8 cellular contexts compared by ENCODE assay signal in the genomic region with DNA sequence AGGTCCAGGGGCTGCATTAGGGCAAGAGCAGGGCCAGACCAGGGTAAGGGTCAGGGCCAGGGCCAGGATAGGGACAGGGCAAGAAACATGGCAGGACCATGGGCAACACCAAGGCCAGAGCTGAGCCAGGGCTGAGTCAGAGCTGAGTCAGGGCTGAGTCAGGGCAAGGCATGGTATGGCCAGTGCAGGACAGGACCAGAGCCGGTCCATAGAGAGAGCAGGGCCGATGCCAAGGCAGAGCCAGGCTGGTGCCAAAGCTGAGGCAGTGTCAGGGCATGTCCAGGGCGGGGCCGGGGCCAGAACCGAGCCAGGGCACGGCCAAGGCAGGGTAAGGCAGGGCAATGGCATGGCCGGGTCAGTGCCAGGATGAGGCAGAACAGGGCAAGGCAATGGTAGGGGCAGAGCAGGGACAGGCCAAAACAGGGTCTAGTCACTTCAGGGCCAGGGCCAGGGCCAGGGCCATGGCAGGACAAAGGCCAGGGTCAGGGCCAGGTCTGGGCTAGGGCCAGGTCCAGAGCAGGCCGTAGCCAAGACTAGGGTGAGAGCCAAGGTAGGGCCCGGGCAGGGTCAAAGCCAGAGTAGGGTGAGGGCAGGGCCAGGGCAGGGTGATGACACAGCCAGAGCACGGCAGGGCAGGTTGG.
A peak's percentile ranks its signal among the peaks of the same experiment; 100 is the strongest.
DNase-seq lines count a peak whose midpoint lies in the region; ATAC-seq, FAIRE-seq and TF ChIP-seq lines count a peak whose summit lies in the region.
"Not testable (repeated sequence)": the region's sequence is repeated elsewhere in the genome, so short reads cannot be mapped to it uniquely, and the experiment has no call there.

No MANE protein-coding gene starts in this region.

- H3K27ac ChIP-seq in mesenchymal stem cell (ENCODE audit: low read length, poor library complexity, severe bottlenecking): not testable (repeated sequence)

- not testable (repeated sequence) for H3K23ac ChIP-seq in mesenchymal stem cell (ENCODE audit: low read length in 2 of 2)

- DNase-seq in Daoy (ENCODE audit: low read depth): peak; percentile 39
- not testable (repeated sequence) for DNase-seq in HTR-8/SVneo (ENCODE audit: insufficient read length, low spot score); stimulated activated naive CD8-positive, alpha-beta T cell treated with anti-CD3 and anti-CD28 coated beads, Interleukin-15, amount 100 ng/mL, for 72 hours
- DNase-seq in astrocyte of the spinal cord (ENCODE audit: low read depth, low spot score): peak; percentile 5
- peak; percentile 9 for DNase-seq in fibroblast of gingiva (ENCODE audit: low read depth)
- DNase-seq in left ventricle myocardium superior: peak; percentile 23
- peak; percentile 19 for DNase-seq in mesenchymal stem cell

- H2BK15ac ChIP-seq in mesenchymal stem cell (ENCODE audit: low read depth, poor library complexity, severe bottlenecking): not testable (repeated sequence)

- H3K9ac ChIP-seq in mesenchymal stem cell (ENCODE audit: low read length): not testable (repeated sequence)

- not testable (repeated sequence) for TF ChIP-seq CTCF in astrocyte of the spinal cord (IDR thresholded peaks at IDR 0.05; ENCODE audit: low read depth, low read length)

- not testable (repeated sequence) for H2BK5ac ChIP-seq in mesenchymal stem cell (ENCODE audit: low read depth, low read length, poor library complexity, severe bottlenecking)

- H3K9me3 Mint-ChIP-seq in stimulated activated naive CD8-positive, alpha-beta T cell treated with anti-CD3 and anti-CD28 coated beads, Interleukin-15, amount 100 ng/mL, for 72 hours: not testable (repeated sequence)

- peak overlapping the region in 1 of 2 experiments; percentile 34 for H2BK12ac ChIP-seq in mesenchymal stem cell (ENCODE audit: low read length in 2 of 2)

- not testable (repeated sequence) for H3K4me3 Mint-ChIP-seq in stimulated activated naive CD8-positive, alpha-beta T cell treated with anti-CD3 and anti-CD28 coated beads, Interleukin-15, amount 100 ng/mL, for 72 hours

- H4K8ac ChIP-seq in mesenchymal stem cell (ENCODE audit: low read length): not testable (repeated sequence)

- FAIRE-seq in HTR-8/SVneo (lab: Jason Lieb, UNC): peak; percentile 81

- intact Hi-C loops in left ventricle myocardium superior (cut with micrococcal nuclease): not testable (repeated sequence)

- WGBS in mesenchymal stem cell: 82% methylated on average over 10 of the region's 10 CpGs

- not testable (repeated sequence) for H4K91ac ChIP-seq in mesenchymal stem cell (ENCODE audit: low read length)

- ATAC-seq in SK-N-SH treated with all-trans-retinoic acid at 6 μM for 48 hours (peak; percentile 86), left ventricle myocardium superior (peak; percentile 48)
- peak; percentile 30 for ATAC-seq in stimulated activated naive CD8-positive, alpha-beta T cell treated with anti-CD3 and anti-CD28 coated beads, Interleukin-15, amount 100 ng/mL, for 72 hours

- H3K14ac ChIP-seq in mesenchymal stem cell (ENCODE audit: low read length in 2 of 2): peak overlapping the region in 1 of 2 experiments; percentile 82

- H3K27me3 ChIP-seq in mesenchymal stem cell (ENCODE audit: control insufficient read depth in 1 of 2, insufficient read depth in 1 of 2, low read length in 2 of 2): not testable (repeated sequence)

- not testable (repeated sequence) for H3K18ac ChIP-seq in mesenchymal stem cell (ENCODE audit: low read depth in 1 of 2, low read length in 2 of 2)

- in situ Hi-C loops in astrocyte of the spinal cord (cut with HindIII; ENCODE audit: low sequenced_read_pairs): not testable (repeated sequence)

- H3K27ac Mint-ChIP-seq in stimulated activated naive CD8-positive, alpha-beta T cell treated with anti-CD3 and anti-CD28 coated beads, Interleukin-15, amount 100 ng/mL, for 72 hours: peak overlapping the region in 1 of 2 donors; percentile 22

- H3K4ac ChIP-seq in mesenchymal stem cell (ENCODE audit: low read depth in 1 of 2, low read length in 2 of 2): not testable (repeated sequence)

- H2AFZ ChIP-seq in mesenchymal stem cell (ENCODE audit: low read depth, low read length): not testable (repeated sequence)

- not testable (repeated sequence) for H2AK5ac ChIP-seq in mesenchymal stem cell (ENCODE audit: low read length, severe bottlenecking)

- H3K79me1 ChIP-seq in mesenchymal stem cell (replicated peaks; ENCODE audit: low read length, poor library complexity, severe bottlenecking): peaks cover 26% of the 10 kb centered on the region

- H2BK120ac ChIP-seq in mesenchymal stem cell (ENCODE audit: low read depth, low read length): not testable (repeated sequence)

- H3K27me3 Mint-ChIP-seq in stimulated activated naive CD8-positive, alpha-beta T cell treated with anti-CD3 and anti-CD28 coated beads, Interleukin-15, amount 100 ng/mL, for 72 hours: not testable (repeated sequence)

- H3K36me3 ChIP-seq in mesenchymal stem cell (ENCODE audit: control insufficient read depth in 1 of 2, insufficient read depth in 2 of 2, low read depth in 1 of 2, low read length in 2 of 2): not testable (repeated sequence)

- not testable (repeated sequence) for H3K4me2 ChIP-seq in mesenchymal stem cell (ENCODE audit: low read length, poor library complexity, severe bottlenecking)

- not testable (repeated sequence) for H3K4me1 ChIP-seq in mesenchymal stem cell (ENCODE audit: control insufficient read depth, insufficient read depth, low read depth, low read length)

- H3K9me3 ChIP-seq in mesenchymal stem cell (ENCODE audit: control insufficient read depth, low read length): not testable (repeated sequence)

- H3K4me1 Mint-ChIP-seq in stimulated activated naive CD8-positive, alpha-beta T cell treated with anti-CD3 and anti-CD28 coated beads, Interleukin-15, amount 100 ng/mL, for 72 hours: not testable (repeated sequence)

- not testable (repeated sequence) for H3K4me3 ChIP-seq in astrocyte of the spinal cord (ENCODE audit: low read depth, low read length); mesenchymal stem cell (ENCODE audit: insufficient read depth in 1 of 2, low read depth in 1 of 2, low read length in 2 of 2)

Comparison
In these comparisons a context has a peak if more than half of its experiments do, and no peak if none do; other contexts are left out.
1. ATAC-seq: peak in every context shown above with its lines; median percentile 86 in SK-N-SH treated with all-trans-retinoic acid at 6 μM for 48 hours; 48 in left ventricle myocardium superior; 30 in stimulated activated naive CD8-positive, alpha-beta T cell treated with anti-CD3 and anti-CD28 coated beads, Interleukin-15, amount 100 ng/mL, for 72 hours.